30 cellular contexts compared by ENCODE assay signal in genomic region chr9:36213989-36214388, GRCh38. TPM values are rescaled to one million over a fixed set of nuclear protein-coding genes. Genes with fewer than 3 reads are reported as not detected.
DNase-seq lines count a peak whose midpoint lies in the region; ATAC-seq and TF ChIP-seq lines count a peak whose summit lies in the region.
"Had no signal": no experiment of that assay in that cellular context is flagged by ENCODE, and none has a peak within 500 bp of the region (broad histone marks: within the 10 kb centered on the region; RNA-seq: fewer than 3 reads in every experiment).

No MANE protein-coding gene starts in this region.

- ATAC-seq in heart left ventricle: no peak
- no peak for ATAC-seq in stimulated activated effector memory CD8-positive, alpha-beta T cell treated with anti-CD3 and anti-CD28 coated beads, Interleukin-12 subunit alpha, Interleukin-12 subunit beta, amount 100 ng/mL, for 72 hours
- ATAC-seq: activated CD4-positive, CD25-positive, alpha-beta regulatory T cell treated with anti-CD3 and anti-CD28 coated beads, Interleukin-2, amount 50 U/mL, for 24 hours; activated CD8-positive, alpha-beta T cell treated with anti-CD3 and anti-CD28 coated beads for 36 hours; activated naive CD4-positive, alpha-beta T cell treated with anti-CD3 and anti-CD28 coated beads, Interleukin-2, amount 50 U/mL, for 72 hours; stimulated activated naive CD8-positive, alpha-beta T cell treated with anti-CD3 and anti-CD28 coated beads, Interleukin-15, amount 100 ng/mL, for 72 hours had no signal

- intact Hi-C loops in heart left ventricle (cut with DNase I) (loop anchor here in 1 of 10 donors (5.0 kb wide), 1 partner anchor 43 kb away; the partner anchor contains the start of gene GNE), cardiac septum (cut with DNase I) (no loop called here), ascending aorta (cut with DNase I) (no loop called here)

- no peaks in the 10 kb centered on the region for H3K9me3 Mint-ChIP-seq in glutamatergic neuron (ENCODE audit: unreplicated experiment)
- H3K9me3 Mint-ChIP-seq in stimulated activated effector memory CD8-positive, alpha-beta T cell treated with anti-CD3 and anti-CD28 coated beads, Interleukin-12 subunit alpha, Interleukin-12 subunit beta, amount 100 ng/mL, for 72 hours: no peaks in the 10 kb centered on the region
- H3K9me3 Mint-ChIP-seq: activated CD8-positive, alpha-beta T cell treated with anti-CD3 and anti-CD28 coated beads for 36 hours; activated naive CD4-positive, alpha-beta T cell treated with anti-CD3 and anti-CD28 coated beads, Interleukin-2, amount 50 U/mL, for 72 hours; CD8-positive, alpha-beta memory T cell; central memory CD8-positive, alpha-beta T cell; stimulated activated naive CD8-positive, alpha-beta T cell treated with anti-CD3 and anti-CD28 coated beads, Interleukin-15, amount 100 ng/mL, for 72 hours had no signal

- peaks cover 9% of the 10 kb centered on the region for H3K4me1 Mint-ChIP-seq in glutamatergic neuron (ENCODE audit: low read depth, unreplicated experiment)
- H3K4me1 Mint-ChIP-seq in stimulated activated effector memory CD8-positive, alpha-beta T cell treated with anti-CD3 and anti-CD28 coated beads, Interleukin-12 subunit alpha, Interleukin-12 subunit beta, amount 100 ng/mL, for 72 hours: peaks cover 56% of the 10 kb centered on the region

- H3K27me3 ChIP-seq in heart left ventricle: no peaks in the 10 kb centered on the region
- H3K27me3 ChIP-seq in ascending aorta: no peaks in the 10 kb centered on the region
- H3K27me3 ChIP-seq: neutrophil, tibial nerve had no signal

- H3K27ac Mint-ChIP-seq in glutamatergic neuron (ENCODE audit: unreplicated experiment): peak overlapping the region; percentile 19
- H3K27ac Mint-ChIP-seq in stimulated activated effector memory CD8-positive, alpha-beta T cell treated with anti-CD3 and anti-CD28 coated beads, Interleukin-12 subunit alpha, Interleukin-12 subunit beta, amount 100 ng/mL, for 72 hours: peak overlapping the region; percentile 94

- TF ChIP-seq CTCF in heart left ventricle (IDR thresholded peaks at IDR 0.05): no peak
- TF ChIP-seq CTCF in ascending aorta (IDR thresholded peaks at IDR 0.05): no peak
- TF ChIP-seq CTCF in glutamatergic neuron (IDR thresholded peaks at IDR 0.05; ENCODE audit: partially characterized antibody, unreplicated experiment): no peak
- no peak for TF ChIP-seq CTCF in foreskin fibroblast (IDR thresholded peaks at IDR 0.05; ENCODE audit: low read depth, low read length)

- peaks cover 2 to 77% (median 63%) of the 10 kb centered on the region in 12 donors for H3K4me1 ChIP-seq in heart left ventricle
- peaks cover 0 to 22% of the 10 kb centered on the region in 2 donors for H3K4me1 ChIP-seq in ascending aorta
- H3K4me1 ChIP-seq: prostate gland had no signal

- H3K27me3 Mint-ChIP-seq in glutamatergic neuron (ENCODE audit: unreplicated experiment): peaks cover 5% of the 10 kb centered on the region
- H3K27me3 Mint-ChIP-seq: activated CD8-positive, alpha-beta T cell treated with anti-CD3 and anti-CD28 coated beads for 36 hours; CD8-positive, alpha-beta memory T cell; central memory CD8-positive, alpha-beta T cell; stimulated activated naive CD8-positive, alpha-beta T cell treated with anti-CD3 and anti-CD28 coated beads, Interleukin-15, amount 100 ng/mL, for 72 hours had no signal

- no peak overlapping the region for H3K4me3 Mint-ChIP-seq in glutamatergic neuron (ENCODE audit: unreplicated experiment)
- H3K4me3 Mint-ChIP-seq in stimulated activated effector memory CD8-positive, alpha-beta T cell treated with anti-CD3 and anti-CD28 coated beads, Interleukin-12 subunit alpha, Interleukin-12 subunit beta, amount 100 ng/mL, for 72 hours: no peak overlapping the region
- H3K4me3 Mint-ChIP-seq: activated CD8-positive, alpha-beta T cell treated with anti-CD3 and anti-CD28 coated beads for 36 hours; CD8-positive, alpha-beta memory T cell; central memory CD8-positive, alpha-beta T cell; stimulated activated naive CD8-positive, alpha-beta T cell treated with anti-CD3 and anti-CD28 coated beads, Interleukin-15, amount 100 ng/mL, for 72 hours had no signal

- H3K27ac ChIP-seq in heart left ventricle (peak overlapping the region in 10 of 12 donors; percentile 23 to 64 (median 42)), ascending aorta (peak overlapping the region; percentile 21 to 47)
- H3K27ac ChIP-seq: KMS-11, neutrophil, prostate gland had no signal

- H3K36me3 ChIP-seq in heart left ventricle: peaks cover 0 to 95% (median 65%) of the 10 kb centered on the region in 9 donors
- peaks cover 40 to 70% of the 10 kb centered on the region in 2 donors for H3K36me3 ChIP-seq in ascending aorta

- no peaks in the 10 kb centered on the region for H3K36me3 Mint-ChIP-seq in glutamatergic neuron (ENCODE audit: unreplicated experiment)
- H3K36me3 Mint-ChIP-seq in stimulated activated effector memory CD8-positive, alpha-beta T cell treated with anti-CD3 and anti-CD28 coated beads, Interleukin-12 subunit alpha, Interleukin-12 subunit beta, amount 100 ng/mL, for 72 hours: peaks cover 97% of the 10 kb centered on the region

- no peak for TF ChIP-seq POLR2A in heart left ventricle (IDR thresholded peaks at IDR 0.05)

- DNase-seq in heart left ventricle (no peak), cardiac septum (ENCODE audit: low spot score) (no peak), ascending aorta (ENCODE audit: low spot score in 2 of 2) (no peak), glutamatergic neuron (no peak), foreskin fibroblast (no peak), SKM-1 treated with dmso at 0.1 percent for 144 hours (lab: John Stamatoyannopoulos, UW; ENCODE audit: unreplicated experiment) (no peak), DMS153 (lab: John Stamatoyannopoulos, UW) (no peak)
- no peak for DNase-seq in stimulated activated effector memory CD8-positive, alpha-beta T cell treated with anti-CD3 and anti-CD28 coated beads, Interleukin-12 subunit alpha, Interleukin-12 subunit beta, amount 100 ng/mL, for 72 hours (ENCODE audit: low spot score in 2 of 2)
- DNase-seq: activated CD8-positive, alpha-beta T cell treated with anti-CD3 and anti-CD28 coated beads for 36 hours; AML-193; anterior cingulate cortex; CD8-positive, alpha-beta memory T cell; head of caudate nucleus; MM.1S; NCI-H1417 treated with DMSO at 0.1 percent for 48 hours; NCI-H2107; stimulated activated naive CD8-positive, alpha-beta T cell treated with anti-CD3 and anti-CD28 coated beads, Interleukin-15, amount 100 ng/mL, for 72 hours; T-helper 1 cell had no signal

- 50 to 60% (median 58%) methylated on average over 4 of the region's 4 CpGs for WGBS in heart left ventricle, 4 donors

- H3K4me3 ChIP-seq in heart left ventricle (no peak overlapping the region), ascending aorta (no peak overlapping the region), foreskin fibroblast (ENCODE audit: low read depth in 1 of 2, low read length in 2 of 2) (no peak overlapping the region)
- H3K4me3 ChIP-seq: lung, prostate gland, tibial nerve had no signal

- H3K9me3 ChIP-seq in heart left ventricle (no peaks in the 10 kb centered on the region), ascending aorta (no peaks in the 10 kb centered on the region)
- H3K9me3 ChIP-seq: neutrophil, prostate gland, tibial nerve had no signal

RNA-seq across cellular contexts. Expression of gene CLTA, which starts 23.3 kb away (rescaled TPM):
- 100 to 1,000 TPM in 1 of 9 donors, 10 to 100 TPM in 8; 43.8 to 123 (median 61.8) TPM for total RNA-seq in heart left ventricle
- polyA plus RNA-seq in heart left ventricle: 100 to 1,000 TPM in 1 of 2 donors, 10 to 100 TPM in 1; 40.8 to 139 TPM
- 58.3 TPM for total RNA-seq in cardiac septum
- total RNA-seq in ascending aorta: 222 TPM
- total RNA-seq in glutamatergic neuron (ENCODE audit: unreplicated experiment): 164 TPM

RNA-seq across cellular contexts. Expression of gene GNE, which starts 44.3 kb away (rescaled TPM):
- total RNA-seq in heart left ventricle (10 to 100 TPM; 10.4 to 22.0 (median 11.8) TPM), cardiac septum (13.5 TPM), ascending aorta (7.2 TPM), glutamatergic neuron (ENCODE audit: unreplicated experiment) (29.2 TPM)
- polyA plus RNA-seq in heart left ventricle: 10 to 100 TPM in 1 of 2 donors, 1 to 10 TPM in 1; 3.7 to 14.0 TPM

RNA-seq across cellular contexts. Expression of gene CCIN, which starts 44.8 kb away (rescaled TPM):
- total RNA-seq in heart left ventricle (under 1 TPM in 4 of 9 donors, not detected in 5; 0.09 to 0.20 (median 0.15) TPM), cardiac septum (0.16 TPM), ascending aorta (not detected), glutamatergic neuron (ENCODE audit: unreplicated experiment) (0.22 TPM)
- under 1 TPM in 1 of 2 donors, not detected in 1; 0.25 TPM for polyA plus RNA-seq in heart left ventricle
- total RNA-seq: activated CD8-positive, alpha-beta T cell treated with anti-CD3 and anti-CD28 coated beads for 36 hours; activated naive CD4-positive, alpha-beta T cell treated with anti-CD3 and anti-CD28 coated beads, Interleukin-2, amount 50 U/mL, for 72 hours; CD8-positive, alpha-beta memory T cell; G401; HT-29; kidney epithelial cell; SK-MEL-5; tibial nerve had no signal
